8 cellular contexts compared by ENCODE assay signal in genomic region chr1:39104158-39105060, GRCh38.
DNase-seq lines count a peak whose midpoint lies in the region; ATAC-seq, FAIRE-seq and TF ChIP-seq lines count a peak whose summit lies in the region.

No MANE protein-coding gene starts in this region.

- H3K36me3 ChIP-seq in BLaER1 treated with 17β-estradiol and CSF1 and Interleukin-3, amounts not matched to agents 10 nM and 100 nM, result no peaks in the 10 kb centered on the region
- H3K36me3 ChIP-seq in IMR-90 (ENCODE audit: control insufficient read depth, insufficient read depth, low read length) (no peaks in the 10 kb centered on the region), K562 (ENCODE audit: control insufficient read depth, insufficient read depth, low read length) (no peaks in the 10 kb centered on the region), keratinocyte (ENCODE audit: control insufficient read depth in 2 of 2, extremely low read depth in 1 of 2, insufficient read depth in 2 of 2, low read length in 2 of 2) (peaks cover 0 to 2% of the 10 kb centered on the region in 2 experiments), stomach (no peaks in the 10 kb centered on the region)

- in situ Hi-C loops in IMR-90 (cut with MboI; ENCODE audit: low sequenced_read_pairs) (loop anchor here (5.0 kb wide), 2 partner anchors 88 to 158 kb away; no protein-coding TSS in a partner anchor), K562 (cut with MboI) (loop anchor here (5.0 kb wide), 2 partner anchors 78 to 158 kb away; no protein-coding TSS in a partner anchor)

- DNase-seq in IMR-90, result no peak
- DNase-seq in K562 (ENCODE audit: extremely low read depth in 1 of 4, low spot score in 3 of 4), result peak in 1 of 4 experiments; percentile 38
- DNase-seq in keratinocyte (ENCODE audit: low read depth, low spot score), result no peak
- DNase-seq in stomach, result no peak
- DNase-seq in NCI-H1436 (lab: John Stamatoyannopoulos, UW), result no peak
- DNase-seq in MV-4-11 (lab: John Stamatoyannopoulos, UW), result no peak

- H3K79me1 ChIP-seq in IMR-90 (ENCODE audit: low read depth in 1 of 2, low read length in 2 of 2), result peaks cover 9 to 32% of the 10 kb centered on the region in 2 experiments; a peak in 3 of 4 replicates

- peak overlapping the region; percentile 97 for H3K14ac ChIP-seq in IMR-90 (replicated peaks; ENCODE audit: low read depth, low read length)

- H3K79me2 ChIP-seq in K562 (ENCODE audit: control insufficient read depth, insufficient read depth, low read length), result peaks cover 34% of the 10 kb centered on the region
- peaks cover 53% of the 10 kb centered on the region for H3K79me2 ChIP-seq in keratinocyte (ENCODE audit: control insufficient read depth, insufficient read depth, low read length)

- intact Hi-C loops in IMR-90 (cut with micrococcal nuclease) (loop anchor here (5.0 kb wide), 2 partner anchors 38 to 613 kb away; no protein-coding TSS in a partner anchor), K562 (cut with micrococcal nuclease) (loop anchor here (10.0 kb wide), 2 partner anchors 310 to 610 kb away; no protein-coding TSS in a partner anchor), stomach (cut with DNase I; ENCODE audit: low total_unique reads) (loop anchor here (5.0 to 10.0 kb wide), 2 partner anchors 90 to 153 kb away; no protein-coding TSS in a partner anchor)

- H2BK120ac ChIP-seq in IMR-90 (ENCODE audit: low read depth, low read length), result peak overlapping the region; percentile 92

- POLR2A ChIA-PET in IMR-90 (lab: Charles Lee; ENCODE audit: unreplicated experiment), result interaction anchor here (0.7 to 0.8 kb wide), 2 partner anchors 29 to 59 kb away, joined by 3 read pairs; no protein-coding TSS in a partner anchor
- POLR2A ChIA-PET in K562 (lab: Yijun Ruan, JAX), result interaction anchor here (0.8 kb wide), 1 partner anchor 28 kb away, joined by 4 read pairs; no protein-coding TSS in a partner anchor

- H3K4me1 ChIP-seq in BLaER1 treated with 17β-estradiol and CSF1 and Interleukin-3, amounts not matched to agents 10 nM and 100 nM, result peaks cover 48 to 67% (median 57%) of the 10 kb centered on the region in 10 experiments
- H3K4me1 ChIP-seq in IMR-90 (ENCODE audit: control insufficient read depth, insufficient read depth, low read length) (peaks cover 18% of the 10 kb centered on the region), K562 (replicated peaks in 1 of 2; ENCODE audit: control insufficient read depth in 2 of 2, insufficient read depth in 2 of 2, low read length in 2 of 2) (peaks cover 22 to 43% of the 10 kb centered on the region in 2 experiments), keratinocyte (ENCODE audit: control insufficient read depth, extremely low read depth, insufficient read depth, low read length) (peaks cover 45% of the 10 kb centered on the region), stomach (peaks cover 44 to 62% (median 55%) of the 10 kb centered on the region in 4 donors)

- H3K18ac ChIP-seq in IMR-90 (ENCODE audit: low read depth, low read length), result peak overlapping the region; percentile 74

- FAIRE-seq in K562 (lab: Jason Lieb, UNC), result no peak
- FAIRE-seq in keratinocyte (lab: Jason Lieb, UNC), result no peak

- H3K56ac ChIP-seq in IMR-90 (ENCODE audit: extremely low read depth, insufficient read depth, low read length), result peak overlapping the region; percentile 90

- H2BK15ac ChIP-seq in IMR-90 (ENCODE audit: low read depth, low read length), result peak overlapping the region; percentile 80

- H3K27me3 ChIP-seq in BLaER1 treated with 17β-estradiol and CSF1 and Interleukin-3, amounts not matched to agents 10 nM and 100 nM, result no peaks in the 10 kb centered on the region
- H3K27me3 ChIP-seq in IMR-90 (ENCODE audit: control insufficient read depth, insufficient read depth, low read length) (no peaks in the 10 kb centered on the region), K562 (ENCODE audit: control insufficient read depth in 2 of 2, insufficient read depth in 2 of 2, low read length in 2 of 2) (no peaks in the 10 kb centered on the region), keratinocyte (ENCODE audit: control insufficient read depth, extremely low read depth, insufficient read depth, low read length) (no peaks in the 10 kb centered on the region), stomach (no peaks in the 10 kb centered on the region)

- H4K8ac ChIP-seq in IMR-90 (ENCODE audit: low read depth in 2 of 2, low read length in 2 of 2), result peak overlapping the region; percentile 93 to 98

- BruUV-seq in IMR-90 (replicated peaks; lab: Mats Ljungman, UMichigan), result no TSS peak
- BruUV-seq in K562 (replicated peaks; lab: Mats Ljungman, UMichigan), result TSS peak; percentile 39

- H3K4me2 ChIP-seq in BLaER1 treated with 17β-estradiol and CSF1 and Interleukin-3, amounts not matched to agents 10 nM and 100 nM, result peak overlapping the region; percentile 89 to 99 (median 95)
- peak overlapping the region; percentile 87 for H3K4me2 ChIP-seq in IMR-90 (ENCODE audit: low read depth, low read length)
- peak overlapping the region; percentile 60 for H3K4me2 ChIP-seq in K562 (ENCODE audit: insufficient read depth, low read length)
- H3K4me2 ChIP-seq in keratinocyte (ENCODE audit: control insufficient read depth, extremely low read depth, insufficient read depth, low read depth, low read length), result peak overlapping the region; percentile 73

- peaks cover 17 to 41% (median 32%) of the 10 kb centered on the region in 11 experiments; a peak in 20 of 22 replicates for H4K20me1 ChIP-seq in BLaER1 treated with 17β-estradiol and CSF1 and Interleukin-3, amounts not matched to agents 10 nM and 100 nM
- H4K20me1 ChIP-seq in IMR-90 (ENCODE audit: insufficient read depth, low read length), result peaks cover 16% of the 10 kb centered on the region; the same call in 1 of the 2 replicates
- H4K20me1 ChIP-seq in K562 (replicated peaks; ENCODE audit: control insufficient read depth, insufficient read depth, low read length), result no peaks in the 10 kb centered on the region
- H4K20me1 ChIP-seq in keratinocyte (ENCODE audit: control insufficient read depth, extremely low read depth, insufficient read depth, low read length), result peaks cover 2% of the 10 kb centered on the region

- H2AK9ac ChIP-seq in IMR-90 (replicated peaks; ENCODE audit: low read depth, low read length, poor library complexity), result peak overlapping the region; percentile 86

- CTCF ChIA-PET in IMR-90 (lab: Yijun Ruan, JAX) (interaction anchor here (0.7 to 1.5 kb wide), 3 partner anchors 29 to 109 kb away, joined by 3 to 7 read pairs (median 3); no protein-coding TSS in a partner anchor), K562 (lab: Yijun Ruan, JAX; ENCODE audit: low intra/inter-chr PET ratio) (interaction anchor here (2.1 to 2.9 kb wide), 3 partner anchors 80 to 155 kb away, joined by 13 to 24 read pairs (median 14); no protein-coding TSS in a partner anchor)

- dilution Hi-C loops in IMR-90 (cut with HindIII; ENCODE audit: low sequenced_read_pairs, unreplicated experiment) (no loop called here), keratinocyte (cut with MboI; ENCODE audit: extremely low pct_ligation_motif_present, low sequenced_read_pairs) (no loop called here)

- 16% methylated on average over 18 of the region's 25 CpGs; no CpG with 5 or more reads in 1 of the 2 experiments for WGBS in IMR-90 (ENCODE audit: extremely low coverage in 2 of 2, insufficient read length in 1 of 2), 2 experiments
- 46% methylated on average over 25 of the region's 25 CpGs for WGBS in K562 (ENCODE audit: insufficient coverage, low coverage, missing lambda C conversion rate)
- 29 to 35% (median 31%) methylated on average over 24 to 25 of the region's 25 CpGs for WGBS in stomach, 5 donors

- peak overlapping the region; percentile 97 for H3K23ac ChIP-seq in IMR-90 (ENCODE audit: low read depth, low read length)

- H3K9me1 ChIP-seq in IMR-90 (ENCODE audit: insufficient read depth, low read length), result peaks cover 10% of the 10 kb centered on the region
- H3K9me1 ChIP-seq in K562 (ENCODE audit: control insufficient read depth, insufficient read depth, low read length), result no peaks in the 10 kb centered on the region
- H3K9me1 ChIP-seq in keratinocyte (ENCODE audit: control insufficient read depth, extremely low read depth, insufficient read depth, low read length), result no peaks in the 10 kb centered on the region

- H3K27ac ChIP-seq in BLaER1 treated with 17β-estradiol and CSF1 and Interleukin-3, amounts not matched to agents 10 nM and 100 nM, result peak overlapping the region; percentile 74 to 93 (median 90)
- H3K27ac ChIP-seq in IMR-90 (ENCODE audit: insufficient read depth, low read length) (peak overlapping the region; percentile 93), K562 (ENCODE audit: extremely low read depth, low read depth, low read length) (no peak overlapping the region; the same call in 2 of the 3 replicates), keratinocyte (ENCODE audit: control insufficient read depth, insufficient read depth, low read length) (peak overlapping the region; percentile 100), stomach (peak overlapping the region; percentile 92 to 97 (median 94))

- peak overlapping the region; percentile 84 for H2BK20ac ChIP-seq in IMR-90 (ENCODE audit: low read depth, low read length)

- peak overlapping the region; percentile 84 for H4K91ac ChIP-seq in IMR-90 (ENCODE audit: insufficient read depth, low read depth, low read length)

- no peak for TF ChIP-seq POLR2A in IMR-90 (IDR thresholded peaks at IDR 0.05; ENCODE audit: low read depth, low read length)
- TF ChIP-seq POLR2A in K562 (conservative IDR thresholded peaks at IDR 0.05), result no peak
- no peak for TF ChIP-seq POLR2A in stomach (IDR thresholded peaks at IDR 0.05)

- no peak for TF ChIP-seq CTCF in IMR-90 (conservative IDR thresholded peaks at IDR 0.05; ENCODE audit: low read depth, low read length)
- no peak for TF ChIP-seq CTCF in K562 (IDR thresholded peaks at IDR 0.05 in 2 of 3, conservative IDR thresholded peaks at IDR 0.05 in 1 of 3; ENCODE audit: insufficient read depth in 2 of 3, low read depth in 1 of 3, low read length in 3 of 3)
- TF ChIP-seq CTCF in keratinocyte (optimal IDR thresholded peaks at IDR 0.05 in 1 of 3, IDR thresholded peaks at IDR 0.05 in 1 of 3, conservative IDR thresholded peaks at IDR 0.05 in 1 of 3; ENCODE audit: extremely low read depth in 1 of 3, insufficient read depth in 2 of 3, low read length in 3 of 3), result no peak
- no peak for TF ChIP-seq CTCF in stomach (IDR thresholded peaks at IDR 0.05)

- peak overlapping the region; percentile 90 for H2AFZ ChIP-seq in IMR-90 (replicated peaks; ENCODE audit: low read length, poor library complexity)
- peak overlapping the region; percentile 93 for H2AFZ ChIP-seq in K562 (ENCODE audit: low read depth, low read length)
- H2AFZ ChIP-seq in keratinocyte (ENCODE audit: control insufficient read depth, low read length), result peak overlapping the region; percentile 37

- ATAC-seq in IMR-90 (ENCODE audit: low read depth), result peak; percentile 27
- ATAC-seq in K562, result peak; percentile 21
- ATAC-seq in HG02588 (IDR thresholded peaks at IDR 0.05; ENCODE audit: unreplicated experiment), result no peak

- no peaks in the 10 kb centered on the region for H3K9me3 ChIP-seq in BLaER1 treated with 17β-estradiol and CSF1 and Interleukin-3, amounts not matched to agents 10 nM and 100 nM (replicated peaks in 1 of 11)
- H3K9me3 ChIP-seq in IMR-90 (ENCODE audit: control insufficient read depth, insufficient read depth, low read length), result no peaks in the 10 kb centered on the region
- no peaks in the 10 kb centered on the region for H3K9me3 ChIP-seq in K562 (replicated peaks; ENCODE audit: control insufficient read depth, insufficient read depth, low read depth, low read length)
- H3K9me3 ChIP-seq in keratinocyte (ENCODE audit: control insufficient read depth, low read depth, low read length), result no peaks in the 10 kb centered on the region
- no peaks in the 10 kb centered on the region for H3K9me3 ChIP-seq in stomach

- H3K4me3 ChIP-seq in BLaER1 treated with 17β-estradiol and CSF1 and Interleukin-3, amounts not matched to agents 10 nM and 100 nM, result peak overlapping the region; percentile 88 to 100 (median 96)
- H3K4me3 ChIP-seq in IMR-90 (ENCODE audit: insufficient read depth, low read depth, low read length) (peak overlapping the region; percentile 95), K562 (peak overlapping the region; percentile 53), keratinocyte (ENCODE audit: control insufficient read depth in 2 of 3, extremely low read depth in 1 of 3, insufficient read depth in 2 of 3, low read depth in 1 of 3, low read length in 3 of 3) (peak overlapping the region; percentile 82 to 94 (median 82)), stomach (peak overlapping the region; percentile 75 to 93 (median 82))

- peak overlapping the region; percentile 86 for H3K4ac ChIP-seq in IMR-90 (ENCODE audit: low read depth, low read length)

- no peak for TF ChIP-seq EP300 in K562 (IDR thresholded peaks at IDR 0.05; ENCODE audit: low read length)
- no peak for TF ChIP-seq EP300 in stomach (IDR thresholded peaks at IDR 0.05)

- H2AK5ac ChIP-seq in IMR-90 (ENCODE audit: low read depth, low read length), result peak overlapping the region; percentile 95

- peak overlapping the region; percentile 74 for H2BK5ac ChIP-seq in IMR-90 (ENCODE audit: low read depth, low read length, poor library complexity, severe bottlenecking)

- no peak for TF ChIP-seq RAD21 in IMR-90 (IDR thresholded peaks at IDR 0.05; ENCODE audit: low read length)
- no peak for TF ChIP-seq RAD21 in K562 (CRISPR knock-in tag; conservative IDR thresholded peaks at IDR 0.05 in 1 of 2, IDR thresholded peaks at IDR 0.05 in 1 of 2)

- peak overlapping the region; percentile 74 for H4K5ac ChIP-seq in IMR-90 (ENCODE audit: low read depth, low read length)

- peak overlapping the region; percentile 89 to 96 (median 95) for H3K9ac ChIP-seq in BLaER1 treated with 17β-estradiol and CSF1 and Interleukin-3, amounts not matched to agents 10 nM and 100 nM
- peak overlapping the region; percentile 93 for H3K9ac ChIP-seq in IMR-90 (ENCODE audit: low read depth, low read length)
- peak overlapping the region; percentile 63 to 92 for H3K9ac ChIP-seq in K562 (ENCODE audit: insufficient read depth in 1 of 2, low read depth in 2 of 2, low read length in 2 of 2)
- H3K9ac ChIP-seq in keratinocyte (ENCODE audit: control insufficient read depth, extremely low read depth, insufficient read depth, low read length), result peak overlapping the region; percentile 99

Comparison
In these comparisons a context has a peak if more than half of its experiments do, and no peak if none do; other contexts are left out.
1. H2AFZ ChIP-seq: peak in every context shown above with its lines; median percentile 93 in K562; 90 in IMR-90; 37 in keratinocyte.